Comparison of ENCODE assay signal across 8 cellular contexts in the genomic region with DNA sequence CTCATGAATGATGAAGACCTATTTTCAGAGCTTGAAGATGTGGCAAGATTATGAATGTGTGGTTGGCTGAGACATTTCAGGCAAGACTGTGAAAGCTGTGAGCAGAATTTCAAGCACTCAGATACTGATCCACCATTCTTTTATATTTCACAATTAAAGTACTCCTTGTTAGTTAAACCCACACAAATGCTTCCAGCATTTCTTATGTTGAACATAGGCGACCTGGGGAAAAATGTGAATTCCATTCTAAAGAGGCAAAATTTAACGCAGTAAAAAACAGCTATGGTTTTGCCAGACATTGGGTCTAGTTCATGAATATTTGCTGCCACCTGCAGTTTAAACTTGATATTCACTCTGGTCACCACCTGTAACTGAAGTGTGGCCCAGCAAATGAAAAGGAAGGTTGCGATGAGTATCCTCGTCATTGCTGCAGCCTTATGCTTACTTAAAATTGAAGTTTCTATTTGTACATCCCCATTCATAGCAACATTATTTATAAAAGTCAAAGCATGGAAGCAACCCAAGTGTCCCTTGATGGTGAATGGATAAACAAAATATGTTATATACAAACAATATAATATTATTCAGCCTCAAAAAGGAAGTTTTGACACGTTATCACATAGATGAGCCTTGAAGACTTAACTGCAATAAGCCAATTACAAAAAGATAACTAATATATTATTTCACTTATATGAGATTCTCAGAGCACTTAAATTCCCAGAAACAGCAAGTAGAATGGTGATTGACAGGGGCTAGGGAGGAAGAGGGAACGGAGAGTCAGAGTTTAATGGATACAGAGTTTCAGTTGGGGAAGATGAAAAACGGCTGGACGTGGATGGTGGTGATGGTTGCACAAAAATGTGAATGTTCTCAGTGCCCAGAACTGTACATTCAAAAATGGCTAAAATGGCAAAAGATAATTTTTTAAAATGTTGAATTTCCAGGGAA. TPM values are rescaled to one million over a fixed set of nuclear protein-coding genes. Genes with fewer than 3 reads are reported as not detected.
DNase-seq lines count a peak whose midpoint lies in the region; ATAC-seq, FAIRE-seq and TF ChIP-seq lines count a peak whose summit lies in the region.

No MANE protein-coding gene starts in this region.

- no peak overlapping the region for H3K27ac ChIP-seq in right lobe of liver
- H3K27ac ChIP-seq in thoracic aorta, result no peak overlapping the region

- no peak for TF ChIP-seq POLR2A in NB4 (IDR thresholded peaks at IDR 0.05; ENCODE audit: extremely low read depth, insufficient read length)
- no peak for TF ChIP-seq POLR2A in right lobe of liver (IDR thresholded peaks at IDR 0.05)

- peak; percentile 34 for DNase-seq in GM10248 (ENCODE audit: extremely low spot score)
- DNase-seq in HFF-Myc (ENCODE audit: extremely low read depth, low read depth), result no peak
- DNase-seq in NB4 (ENCODE audit: low read depth), result peak; percentile 64
- DNase-seq in T-helper 1 cell, result peak in 4 of 5 donors; percentile 17 to 57 (median 38)
- DNase-seq in dedifferentiated amniotic fluid mesenchymal stem cell (ENCODE audit: extremely low spot score), result peak; percentile 65
- peak in 1 of 3 donors; percentile 49 for DNase-seq in right lobe of liver
- DNase-seq in thoracic aorta (ENCODE audit: low spot score), result no peak

- TF ChIP-seq CTCF in GM10248 (IDR thresholded peaks at IDR 0.05; ENCODE audit: control extremely low read depth, extremely low read depth, low read depth, missing control alignments) (peak; percentile 45), HFF-Myc (IDR thresholded peaks at IDR 0.05; ENCODE audit: low read depth, low read length, missing control alignments) (peak; percentile 39), NB4 (IDR thresholded peaks at IDR 0.05; ENCODE audit: low read depth, low read length) (peak; percentile 30), right lobe of liver (IDR thresholded peaks at IDR 0.05) (peak; percentile 63 to 83 (median 68)), thoracic aorta (IDR thresholded peaks at IDR 0.05) (peak; percentile 60)

- POLR2A ChIA-PET in GM10248 (lab: Yijun Ruan, JAX), result no interaction called here

- peak; percentile 82 for FAIRE-seq in A204.1 (lab: Jason Lieb, UNC)

- no peaks in the 10 kb centered on the region for H3K27me3 ChIP-seq in right lobe of liver
- H3K27me3 ChIP-seq in thoracic aorta (replicated peaks; ENCODE audit: insufficient read depth), result no peaks in the 10 kb centered on the region

- intact Hi-C loops in right lobe of liver (cut with DNase I), result loop anchor here in 1 of 2 donors (5.0 kb wide), 1 partner anchor 144 kb away; no protein-coding TSS in a partner anchor

- 20% methylated on average over 8 of the region's 8 CpGs for WGBS in right lobe of liver (ENCODE audit: insufficient coverage, low coverage, low lambda C conversion rate, missing lambda C conversion rate)

- CTCF ChIA-PET in GM10248 (lab: Yijun Ruan, JAX), result interaction anchor here (0.8 to 2.8 kb wide), 31 partner anchors 9 to 1273 kb away, joined by 3 to 23 read pairs (median 4); partner anchors contain the start of gene ASF1A

- no peak overlapping the region for H3K4me3 ChIP-seq in HFF-Myc (replicated peaks; ENCODE audit: low read depth, low read length)
- no peak overlapping the region for H3K4me3 ChIP-seq in NB4 (ENCODE audit: low read depth, low read length)
- H3K4me3 ChIP-seq in right lobe of liver, result no peak overlapping the region
- no peak overlapping the region for H3K4me3 ChIP-seq in thoracic aorta

- H3K9me3 ChIP-seq in right lobe of liver (no peaks in the 10 kb centered on the region), thoracic aorta (no peaks in the 10 kb centered on the region)

- H3K4me1 ChIP-seq in right lobe of liver (no peaks in the 10 kb centered on the region), thoracic aorta (ENCODE audit: control insufficient read depth in 1 of 2, low read depth in 2 of 2) (no peaks in the 10 kb centered on the region)

- H3K36me3 ChIP-seq in right lobe of liver (no peaks in the 10 kb centered on the region), thoracic aorta (no peaks in the 10 kb centered on the region)

- ATAC-seq in right lobe of liver (peak; percentile 93 to 99 (median 94)), thoracic aorta (ENCODE audit: insufficient number of reproducible peaks, low FRiP score, low read depth) (no peak)

RNA-seq across cellular contexts. Expression of gene FAM184A, which starts 32.4 kb away (rescaled TPM):
- total RNA-seq in right lobe of liver (1 to 10 TPM; 2.5 to 5.0 (median 3.2) TPM), thoracic aorta (1 to 10 TPM in 1 of 2 donors, under 1 TPM in 1; 0.54 to 7.5 TPM)

Comparison
In these comparisons a context has a peak if more than half of its experiments do, and no peak if none do; other contexts are left out.
1. DNase-seq: peak in GM10248 (single experiment), NB4 (single experiment), T-helper 1 cell (4 of 5) and dedifferentiated amniotic fluid mesenchymal stem cell (single experiment); none in HFF-Myc (single experiment) and thoracic aorta (single experiment).
2. Peak in every context shown above with its lines, with median percentiles within 50 percentile points of each other: CTCF ChIP-seq.